In genomic region chr13:66967825-66968597, GRCh38 we compare ENCODE assay signal across 21 cellular contexts.
"Had no signal": no experiment of that assay in that cellular context is flagged by ENCODE, and none has a peak within 500 bp of the region (broad histone marks: within the 10 kb centered on the region; RNA-seq: fewer than 3 reads in every experiment).

No MANE protein-coding gene starts in this region.

- H3K27ac ChIP-seq: ascending aorta, ovary, skin epidermis, vagina, WERI-Rb-1 had no signal

- DNase-seq: activated CD4-positive, alpha-beta memory T cell treated with anti-CD3 and anti-CD28 coated beads for 36 hours; activated CD4-positive, alpha-beta T cell treated with anti-CD3 and anti-CD28 coated beads, Interleukin-2, amount 10 ng/mL, durations not matched to agents 24 days and 14 days; activated CD8-positive, alpha-beta memory T cell treated with anti-CD3 and anti-CD28 coated beads, Interleukin-2, amount 50 U/mL, for 48 hours; activated gamma-delta T cell; activated naive CD4-positive, alpha-beta T cell treated with anti-CD3 and anti-CD28 coated beads, Interleukin-2, amount 10 ng/mL, durations not matched to agents 7 days and 5 days; activated naive CD8-positive, alpha-beta T cell treated with anti-CD3 and anti-CD28 coated beads, Interleukin-2, amount 10 ng/mL, durations not matched to agents 7 days and 5 days; activated T-cell treated with anti-CD3 and anti-CD28 coated beads, Interleukin-2, amount 50 U/mL, for 24 hours; effector memory CD4-positive, alpha-beta T cell; erythroblast; head of caudate nucleus; naive thymus-derived CD4-positive, alpha-beta T cell; ovary; retina; stimulated activated CD4-positive, alpha-beta T cell treated with anti-CD3 and anti-CD28 coated beads, Interleukin-12 subunit alpha, Interleukin-12 subunit beta, amount 100 ng/mL, for 4 hours; stimulated activated CD4-positive, alpha-beta T cell treated with anti-CD3 and anti-CD28 coated beads, Interleukin-4, amount 100 ng/mL, for 24 hours; T-helper 17 cell; T1000; WERI-Rb-1 had no signal

- H3K36me3 ChIP-seq: ascending aorta, ovary, vagina, WERI-Rb-1 had no signal

- H3K4me1 ChIP-seq: ascending aorta, vagina had no signal

- H3K9me3 ChIP-seq: ascending aorta, ovary, vagina had no signal

- H3K4me3 ChIP-seq: ascending aorta, ovary, skin epidermis, vagina had no signal

- H3K27me3 ChIP-seq: ascending aorta, ovary, vagina had no signal
